In the genomic region with DNA sequence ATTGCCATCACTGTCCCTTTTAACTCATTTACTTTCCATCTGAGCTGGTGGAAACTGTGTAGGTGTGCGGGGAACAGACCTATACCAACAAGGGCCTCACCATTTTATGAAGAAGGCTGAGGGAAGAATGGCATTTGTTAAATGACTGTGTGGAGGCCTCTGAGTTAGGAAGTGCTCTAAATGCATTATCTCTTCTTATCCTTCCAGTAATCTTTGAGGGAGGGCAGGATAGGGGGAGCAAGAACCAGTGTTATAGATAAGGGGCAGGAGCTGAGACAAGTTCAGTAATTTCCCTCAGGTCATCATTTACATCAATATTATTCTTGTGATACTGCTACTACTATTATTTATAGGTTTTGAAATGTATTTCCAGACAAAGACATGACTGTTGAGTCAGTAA, we compare ENCODE assay signal across 19 cellular contexts.
DNase-seq lines count a peak whose midpoint lies in the region; ATAC-seq and TF ChIP-seq lines count a peak whose summit lies in the region.
"Had no signal": no experiment of that assay in that cellular context is flagged by ENCODE, and none has a peak within 500 bp of the region (broad histone marks: within the 10 kb centered on the region; RNA-seq: fewer than 3 reads in every experiment).

No MANE protein-coding gene starts in this region.

- POLR2A ChIA-PET in activated CD4-positive, alpha-beta T cell treated with anti-CD3 and anti-CD28 coated beads for 36 hours (lab: Charles Lee) = no interaction called here

- no peak overlapping the region for H3K27ac Mint-ChIP-seq in activated CD4-positive, alpha-beta T cell treated with anti-CD3 and anti-CD28 coated beads for 36 hours
- H3K27ac Mint-ChIP-seq in mesothelial cell of epicardium = peak overlapping the region; percentile 47
- H3K27ac Mint-ChIP-seq: activated T-helper 1 cell treated with anti-CD3 and anti-CD28 coated beads, Interleukin-12 subunit alpha, Interleukin-12 subunit beta, Interleukin-2, Interleukin-4 antibody, amounts not matched to agents 30 ng/mL and 10 ng/mL and 1 ng/mL, durations not matched to agents 14 hours and 24 hours and 36 hours had no signal

- ATAC-seq in activated CD4-positive, alpha-beta T cell treated with anti-CD3 and anti-CD28 coated beads for 36 hours = peak; percentile 33
- ATAC-seq in HG03039 (IDR thresholded peaks at IDR 0.05; ENCODE audit: unreplicated experiment) (no peak), GM18498 (IDR thresholded peaks at IDR 0.05; ENCODE audit: unreplicated experiment) (no peak), GM21825 (IDR thresholded peaks at IDR 0.05; ENCODE audit: unreplicated experiment) (no peak)
- ATAC-seq: activated CD4-positive, CD25-positive, alpha-beta regulatory T cell treated with anti-CD3 and anti-CD28 coated beads, Interleukin-2, amount 50 U/mL, for 24 hours; gastrocnemius medialis had no signal

- H3K36me3 ChIP-seq in tibial nerve = peaks cover 0 to 9% (median 0%) of the 10 kb centered on the region in 3 donors
- H3K36me3 ChIP-seq: BLaER1 treated with 17β-estradiol and CSF1 and Interleukin-3, amounts not matched to agents 10 nM and 100 nM; gastrocnemius medialis; ovary had no signal

- 78 to 80% methylated on average over 1 of the region's 1 CpG for WGBS in tibial nerve, 2 donors

- no peaks in the 10 kb centered on the region for H3K27me3 ChIP-seq in tibial nerve
- H3K27me3 ChIP-seq: BLaER1 treated with 17β-estradiol and CSF1 and Interleukin-3, amounts not matched to agents 10 nM and 100 nM; gastrocnemius medialis; ovary had no signal

- CTCF ChIA-PET in activated CD4-positive, alpha-beta T cell treated with anti-CD3 and anti-CD28 coated beads for 36 hours (lab: Charles Lee) = interaction anchor here (1.3 kb wide), 1 partner anchor 9 kb away, joined by 3 read pairs; no protein-coding TSS in a partner anchor

- TF ChIP-seq CTCF in mesothelial cell of epicardium (IDR thresholded peaks at IDR 0.05; ENCODE audit: unreplicated experiment) = no peak
- no peak for TF ChIP-seq CTCF in tibial nerve (IDR thresholded peaks at IDR 0.05)

- no peaks in the 10 kb centered on the region for H3K36me3 Mint-ChIP-seq in activated CD4-positive, alpha-beta T cell treated with anti-CD3 and anti-CD28 coated beads for 36 hours (ENCODE audit: low read depth)
- no peaks in the 10 kb centered on the region for H3K36me3 Mint-ChIP-seq in mesothelial cell of epicardium
- H3K36me3 Mint-ChIP-seq: naive B cell had no signal

- H3K27ac ChIP-seq in caudate nucleus (ENCODE audit: low read depth, low read length) = peak overlapping the region; percentile 58
- H3K27ac ChIP-seq in tibial nerve = peak overlapping the region; percentile 58 to 87 (median 78)
- H3K27ac ChIP-seq: BLaER1 treated with 17β-estradiol and CSF1 and Interleukin-3, amounts not matched to agents 10 nM and 100 nM; ovary had no signal

- no peaks in the 10 kb centered on the region for H3K9me3 ChIP-seq in tibial nerve
- H3K9me3 ChIP-seq: BLaER1 treated with 17β-estradiol and CSF1 and Interleukin-3, amounts not matched to agents 10 nM and 100 nM; gastrocnemius medialis; ovary had no signal

- no peak for TF ChIP-seq POLR2A in tibial nerve (IDR thresholded peaks at IDR 0.05)

- peaks cover 13% of the 10 kb centered on the region for H3K27me3 Mint-ChIP-seq in activated CD4-positive, alpha-beta T cell treated with anti-CD3 and anti-CD28 coated beads for 36 hours
- no peaks in the 10 kb centered on the region for H3K27me3 Mint-ChIP-seq in mesothelial cell of epicardium (ENCODE audit: low read depth)

- DNase-seq in activated CD4-positive, alpha-beta T cell treated with anti-CD3 and anti-CD28 coated beads for 36 hours = no peak
- no peak for DNase-seq in activated CD4-positive, alpha-beta T cell treated with anti-CD3 and anti-CD28 coated beads, Interleukin-2, amount 50 U/mL, for 1 hour
- no peak for DNase-seq in caudate nucleus (lab: John Stamatoyannopoulos, UW)
- no peak for DNase-seq in mesothelial cell of epicardium (ENCODE audit: low spot score in 2 of 2, unreplicated experiment in 2 of 2)
- DNase-seq in tibial nerve (ENCODE audit: low spot score in 2 of 2) = no peak
- DNase-seq: gastrocnemius medialis; Kasumi-1; naive B cell; NCI-H1105; NCI-H526 treated with DMSO at 0.1 percent for 48 hours; ovary; stimulated activated CD4-positive, alpha-beta T cell treated with anti-CD3 and anti-CD28 coated beads, Interleukin-4, amount 100 ng/mL, for 1 hour; T-helper 9 cell had no signal

- peaks cover 0 to 9% (median 0%) of the 10 kb centered on the region in 4 donors for H3K4me1 ChIP-seq in tibial nerve
- H3K4me1 ChIP-seq: BLaER1 treated with 17β-estradiol and CSF1 and Interleukin-3, amounts not matched to agents 10 nM and 100 nM; gastrocnemius medialis had no signal

- no peak for TF ChIP-seq EP300 in tibial nerve (IDR thresholded peaks at IDR 0.05)

- H3K4me3 ChIP-seq in tibial nerve = peak overlapping the region; percentile 17 to 50 (median 36)
- H3K4me3 ChIP-seq: BLaER1 treated with 17β-estradiol and CSF1 and Interleukin-3, amounts not matched to agents 10 nM and 100 nM; ovary had no signal

- H3K4me1 Mint-ChIP-seq in activated CD4-positive, alpha-beta T cell treated with anti-CD3 and anti-CD28 coated beads for 36 hours = peaks cover 2% of the 10 kb centered on the region
- H3K4me1 Mint-ChIP-seq in mesothelial cell of epicardium = peaks cover 42% of the 10 kb centered on the region
- H3K4me1 Mint-ChIP-seq: naive B cell had no signal

- H3K9me3 Mint-ChIP-seq in activated CD4-positive, alpha-beta T cell treated with anti-CD3 and anti-CD28 coated beads for 36 hours (ENCODE audit: low read depth) = no peaks in the 10 kb centered on the region
- H3K9me3 Mint-ChIP-seq in mesothelial cell of epicardium = no peaks in the 10 kb centered on the region
- H3K9me3 Mint-ChIP-seq: activated T-helper 1 cell treated with anti-CD3 and anti-CD28 coated beads, Interleukin-12 subunit alpha, Interleukin-12 subunit beta, Interleukin-2, Interleukin-4 antibody, amounts not matched to agents 30 ng/mL and 10 ng/mL and 1 ng/mL, durations not matched to agents 14 hours and 24 hours and 36 hours; naive B cell had no signal

- no peak overlapping the region for H3K4me3 Mint-ChIP-seq in activated CD4-positive, alpha-beta T cell treated with anti-CD3 and anti-CD28 coated beads for 36 hours
- no peak overlapping the region for H3K4me3 Mint-ChIP-seq in mesothelial cell of epicardium
- H3K4me3 Mint-ChIP-seq: activated T-helper 1 cell treated with anti-CD3 and anti-CD28 coated beads, Interleukin-12 subunit alpha, Interleukin-12 subunit beta, Interleukin-2, Interleukin-4 antibody, amounts not matched to agents 30 ng/mL and 10 ng/mL and 1 ng/mL, durations not matched to agents 14 hours and 24 hours and 36 hours; naive B cell had no signal

- intact Hi-C loops in activated CD4-positive, alpha-beta T cell treated with anti-CD3 and anti-CD28 coated beads for 36 hours (cut with DNase I, micrococcal nuclease) = no loop called here
